Comparison of ENCODE assay signal across 21 cellular contexts in the genomic region with DNA sequence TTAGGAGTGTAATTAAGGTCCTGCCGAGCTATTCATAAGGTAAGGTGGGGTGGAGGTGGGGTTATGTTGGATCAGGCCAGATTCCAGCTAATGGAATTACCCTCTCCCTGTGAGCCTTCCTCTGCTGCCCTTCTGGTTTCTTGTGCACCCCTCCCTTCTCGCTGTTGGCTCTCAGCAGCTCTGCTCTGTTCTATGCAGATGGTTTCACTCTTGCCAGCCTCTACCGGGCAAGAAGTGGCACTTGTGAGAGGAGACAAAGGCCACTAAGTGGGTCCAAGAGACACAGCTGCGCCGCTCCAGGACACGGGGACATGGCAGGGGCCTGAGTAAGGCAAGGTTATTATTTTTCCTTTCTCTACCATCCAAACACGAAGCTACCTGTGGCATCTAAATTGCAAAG.
DNase-seq lines count a peak whose midpoint lies in the region; ATAC-seq and TF ChIP-seq lines count a peak whose summit lies in the region.
"Had no signal": no experiment of that assay in that cellular context is flagged by ENCODE, and none has a peak within 500 bp of the region (broad histone marks: within the 10 kb centered on the region; RNA-seq: fewer than 3 reads in every experiment).

No MANE protein-coding gene starts in this region.

- no peaks in the 10 kb centered on the region for H3K27me3 ChIP-seq in neural progenitor cell

- H3K4me1 ChIP-seq in neural progenitor cell: peaks cover 33% of the 10 kb centered on the region
- H3K4me1 ChIP-seq: HAP-1 had no signal

- no peak overlapping the region for H3K4me2 ChIP-seq in neural progenitor cell

- H3K27ac ChIP-seq in neural progenitor cell: no peak overlapping the region
- H3K27ac ChIP-seq: C4-2B had no signal

- no peak overlapping the region for H3K27ac Mint-ChIP-seq in neural progenitor cell
- no peak overlapping the region for H3K27ac Mint-ChIP-seq in endothelial cell (ENCODE audit: unreplicated experiment)
- H3K27ac Mint-ChIP-seq: activated B cell treated with CpG ODN at 0.5 μM for 24 hours; activated naive CD8-positive, alpha-beta T cell treated with anti-CD3 and anti-CD28 coated beads for 36 hours; activated T-helper 17 cell treated with anti-CD3 and anti-CD28 coated beads, Interleukin-2, amount 50 U/mL, for 72 hours; nephron progenitor cell had no signal

- peaks cover 9% of the 10 kb centered on the region for H3F3A ChIP-seq in neural progenitor cell (ENCODE audit: low read depth)

- no peaks in the 10 kb centered on the region for H3K9me3 ChIP-seq in neural progenitor cell (ENCODE audit: low read depth)
- H3K9me3 ChIP-seq: HAP-1, MG63 had no signal

- no peaks in the 10 kb centered on the region for H3K36me3 ChIP-seq in neural progenitor cell
- H3K36me3 ChIP-seq: HAP-1, MG63 had no signal

- H2AFZ ChIP-seq in neural progenitor cell (replicated peaks): peak overlapping the region; percentile 51

- ATAC-seq in HG02678 (IDR thresholded peaks at IDR 0.05; ENCODE audit: unreplicated experiment): no peak
- no peak for ATAC-seq in GM19324 (IDR thresholded peaks at IDR 0.05; ENCODE audit: low FRiP score, unreplicated experiment)
- ATAC-seq: activated T-helper 17 cell treated with anti-CD3 and anti-CD28 coated beads, Interleukin-2, amount 50 U/mL, for 72 hours; left cardiac atrium; SK-N-SH treated with all-trans-retinoic acid at 6 μM for 48 hours had no signal

- no peaks in the 10 kb centered on the region for H4K20me1 ChIP-seq in neural progenitor cell (ENCODE audit: low read depth)

- H3K27me3 Mint-ChIP-seq in neural progenitor cell (ENCODE audit: insufficient read depth, low read depth) (peaks cover 9% of the 10 kb centered on the region), endothelial cell (ENCODE audit: unreplicated experiment) (no peaks in the 10 kb centered on the region)
- H3K27me3 Mint-ChIP-seq: activated B cell treated with CpG ODN at 0.5 μM for 24 hours had no signal

- H3K4me3 ChIP-seq in neural progenitor cell: no peak overlapping the region
- H3K4me3 ChIP-seq: HAP-1, MG63 had no signal

- peak; percentile 72 for DNase-seq in NCI-H1092 treated with DMSO at 0.1 percent for 48 hours (lab: John Stamatoyannopoulos, UW)
- peak; percentile 10 for DNase-seq in NCI-H2081 treated with DMSO at 0.1 percent for 48 hours (lab: John Stamatoyannopoulos, UW)
- peak; percentile 94 for DNase-seq in NCI-H82 (lab: John Stamatoyannopoulos, UW)
- DNase-seq in neural progenitor cell (ENCODE audit: low spot score): no peak
- no peak for DNase-seq in endothelial cell (ENCODE audit: low spot score)
- no peak for DNase-seq in activated naive CD4-positive, alpha-beta T cell treated with anti-CD3 and anti-CD28 coated beads, Interleukin-2, amount 50 U/mL, for 16 hours
- DNase-seq: activated B cell treated with CpG ODN at 0.5 μM for 24 hours; activated CD4-positive, alpha-beta T cell treated with anti-CD3 and anti-CD28 coated beads, Interleukin-2, amount 50 U/mL, for 4 hours; activated CD8-positive, alpha-beta memory T cell treated with anti-CD3 and anti-CD28 coated beads, Interleukin-2, amount 50 U/mL, for 4 hours; activated naive CD8-positive, alpha-beta T cell treated with anti-CD3 and anti-CD28 coated beads for 36 hours; central memory CD4-positive, alpha-beta T cell; left cardiac atrium; MG63; nephron progenitor cell; RPMI8226 had no signal

- no peaks in the 10 kb centered on the region for H3K79me2 ChIP-seq in neural progenitor cell (ENCODE audit: low read depth)

- peaks cover 13% of the 10 kb centered on the region for H3K4me1 Mint-ChIP-seq in neural progenitor cell
- peaks cover 4% of the 10 kb centered on the region for H3K4me1 Mint-ChIP-seq in endothelial cell (ENCODE audit: unreplicated experiment)
- H3K4me1 Mint-ChIP-seq: activated naive CD8-positive, alpha-beta T cell treated with anti-CD3 and anti-CD28 coated beads for 36 hours; activated T-helper 17 cell treated with anti-CD3 and anti-CD28 coated beads, Interleukin-2, amount 50 U/mL, for 72 hours had no signal

- H3K36me3 Mint-ChIP-seq in neural progenitor cell: no peaks in the 10 kb centered on the region
- no peaks in the 10 kb centered on the region for H3K36me3 Mint-ChIP-seq in endothelial cell (ENCODE audit: low read depth, unreplicated experiment)
- H3K36me3 Mint-ChIP-seq: activated naive CD8-positive, alpha-beta T cell treated with anti-CD3 and anti-CD28 coated beads for 36 hours had no signal

- no peak overlapping the region for H3K9ac ChIP-seq in neural progenitor cell

- TF ChIP-seq CTCF in neural progenitor cell (IDR thresholded peaks at IDR 0.05) (no peak), endothelial cell (IDR thresholded peaks at IDR 0.05; ENCODE audit: unreplicated experiment) (no peak)

- H3K9me3 Mint-ChIP-seq in neural progenitor cell (peaks cover 2% of the 10 kb centered on the region), endothelial cell (ENCODE audit: unreplicated experiment) (no peaks in the 10 kb centered on the region)
- H3K9me3 Mint-ChIP-seq: activated B cell treated with CpG ODN at 0.5 μM for 24 hours; activated naive CD8-positive, alpha-beta T cell treated with anti-CD3 and anti-CD28 coated beads for 36 hours; activated T-helper 17 cell treated with anti-CD3 and anti-CD28 coated beads, Interleukin-2, amount 50 U/mL, for 72 hours; nephron progenitor cell had no signal

- H3K4me3 Mint-ChIP-seq in neural progenitor cell (no peak overlapping the region), endothelial cell (ENCODE audit: unreplicated experiment) (no peak overlapping the region)
- H3K4me3 Mint-ChIP-seq: activated B cell treated with CpG ODN at 0.5 μM for 24 hours; activated naive CD8-positive, alpha-beta T cell treated with anti-CD3 and anti-CD28 coated beads for 36 hours; activated T-helper 17 cell treated with anti-CD3 and anti-CD28 coated beads, Interleukin-2, amount 50 U/mL, for 72 hours; nephron progenitor cell had no signal

Comparison
In these comparisons a context has a peak if more than half of its experiments do, and no peak if none do; other contexts are left out.
1. DNase-seq: peak in NCI-H1092 treated with DMSO at 0.1 percent for 48 hours (single experiment), NCI-H2081 treated with DMSO at 0.1 percent for 48 hours (single experiment) and NCI-H82 (single experiment); none in neural progenitor cell (single experiment), endothelial cell (single experiment) and activated naive CD4-positive, alpha-beta T cell treated with anti-CD3 and anti-CD28 coated beads, Interleukin-2, amount 50 U/mL, for 16 hours (single experiment).